In genomic region chr9:4686584-4686983, GRCh38 we compare ENCODE assay signal across 12 cellular contexts.
"Had no signal": no experiment of that assay in that cellular context is flagged by ENCODE, and none has a peak within 500 bp of the region (broad histone marks: within the 10 kb centered on the region; RNA-seq: fewer than 3 reads in every experiment).

No MANE protein-coding gene starts in this region.

- DNase-seq: activated CD4-positive, alpha-beta T cell treated with anti-CD3 and anti-CD28 coated beads for 4 hours; activated CD8-positive, alpha-beta memory T cell treated with anti-CD3 and anti-CD28 coated beads, Interleukin-2, amount 50 U/mL, for 48 hours; activated CD8-positive, alpha-beta T cell treated with anti-CD3 and anti-CD28 coated beads, Interleukin-2, amount 10 ng/mL, durations not matched to agents 7 days and 5 days; activated naive CD4-positive, alpha-beta T cell treated with Interleukin-2 at 50 U/mL for 16 hours; activated naive CD8-positive, alpha-beta T cell treated with anti-CD3 and anti-CD28 coated beads, Interleukin-2, amount 50 U/mL, for 24 hours; dermis blood vessel endothelial cell; stimulated activated CD4-positive, alpha-beta T cell treated with anti-CD3 and anti-CD28 coated beads, Interleukin-4, amount 100 ng/mL, for 24 hours; T-cell; T1000 had no signal

- H3K9me3 Mint-ChIP-seq: activated naive CD8-positive, alpha-beta T cell treated with anti-CD3 and anti-CD28 coated beads, Interleukin-2, amount 50 U/mL, for 24 hours; memory B cell; nephron; T-cell had no signal

- ATAC-seq: activated CD8-positive, alpha-beta T cell treated with anti-CD3 and anti-CD28 coated beads, Interleukin-2, amount 10 ng/mL, durations not matched to agents 7 days and 5 days; T-cell had no signal

- H3K27me3 Mint-ChIP-seq: activated naive CD8-positive, alpha-beta T cell treated with anti-CD3 and anti-CD28 coated beads, Interleukin-2, amount 50 U/mL, for 24 hours; memory B cell; T-cell had no signal

- H3K4me3 Mint-ChIP-seq: activated CD8-positive, alpha-beta T cell treated with anti-CD3 and anti-CD28 coated beads, Interleukin-2, amount 10 ng/mL, durations not matched to agents 7 days and 5 days; activated naive CD8-positive, alpha-beta T cell treated with anti-CD3 and anti-CD28 coated beads, Interleukin-2, amount 50 U/mL, for 24 hours; memory B cell; nephron; T-cell had no signal

- H3K27me3 ChIP-seq: tibial nerve had no signal

- H3K9me3 ChIP-seq: tibial nerve had no signal

- H3K27ac Mint-ChIP-seq: activated CD8-positive, alpha-beta T cell treated with anti-CD3 and anti-CD28 coated beads, Interleukin-2, amount 10 ng/mL, durations not matched to agents 7 days and 5 days; activated naive CD8-positive, alpha-beta T cell treated with anti-CD3 and anti-CD28 coated beads, Interleukin-2, amount 50 U/mL, for 24 hours; memory B cell; nephron had no signal

- H3K4me1 Mint-ChIP-seq: nephron had no signal

- H3K4me3 ChIP-seq: tibial nerve had no signal
